22 cellular contexts compared by ENCODE assay signal in genomic region chr5:127999909-128000308, GRCh38.
"Had no signal": no experiment of that assay in that cellular context is flagged by ENCODE, and none has a peak within 500 bp of the region (broad histone marks: within the 10 kb centered on the region; RNA-seq: fewer than 3 reads in every experiment).

No MANE protein-coding gene starts in this region.

- H3K4me1 ChIP-seq: foreskin keratinocyte, left lung, lower lobe of right lung had no signal

- H3K27ac ChIP-seq: coronary artery, dorsolateral prefrontal cortex, esophagus muscularis mucosa, foreskin keratinocyte, gastroesophageal sphincter, heart left ventricle, left lung, lower lobe of right lung had no signal

- H3K27me3 ChIP-seq: dorsolateral prefrontal cortex, esophagus muscularis mucosa, foreskin keratinocyte, gastroesophageal sphincter, heart left ventricle, left lung had no signal

- ATAC-seq: foreskin keratinocyte, gastroesophageal sphincter, heart left ventricle, left cardiac atrium, left lung, left ventricle myocardium superior, lower lobe of right lung, mucosa of descending colon had no signal

- DNase-seq: dermis blood vessel endothelial cell; dorsolateral prefrontal cortex; effector CD4-positive, alpha-beta T cell; effector memory CD4-positive, alpha-beta T cell; foreskin keratinocyte; heart left ventricle; hippocampal formation; left cardiac atrium; left lung; left ventricle myocardium superior; lower lobe of right lung; mesenchymal stem cell; mucosa of descending colon; naive B cell had no signal

- FAIRE-seq: colon, endothelial cell of umbilical vein, frontal cortex, islet of Langerhans, keratinocyte had no signal

- H3K4me3 ChIP-seq: coronary artery, dorsolateral prefrontal cortex, esophagus muscularis mucosa, gastroesophageal sphincter, heart left ventricle, left lung, lower lobe of right lung, mucosa of descending colon had no signal

- H3K36me3 ChIP-seq: esophagus muscularis mucosa, gastroesophageal sphincter, heart left ventricle, left lung, lower lobe of right lung had no signal

- H3K9me3 ChIP-seq: esophagus muscularis mucosa, gastroesophageal sphincter, heart left ventricle, left lung, lower lobe of right lung, mucosa of descending colon had no signal
